Comparison of ENCODE assay signal across 13 cellular contexts in genomic region chr14:22546722-22547071, GRCh38. TPM values are rescaled to one million over a fixed set of nuclear protein-coding genes. Genes with fewer than 3 reads are reported as not detected.
A peak's percentile ranks its signal among the peaks of the same experiment; 100 is the strongest.
DNase-seq lines count a peak whose midpoint lies in the region; ATAC-seq, FAIRE-seq and TF ChIP-seq lines count a peak whose summit lies in the region.
"Had no signal": no experiment of that assay in that cellular context is flagged by ENCODE, and none has a peak within 500 bp of the region (broad histone marks: within the 10 kb centered on the region; RNA-seq: fewer than 3 reads in every experiment).

No MANE protein-coding gene starts in this region.

- TF ChIP-seq POLR2A in spleen (IDR thresholded peaks at IDR 0.05) = no peak

- DNase-seq in T-helper 2 cell treated with Interferon-gamma antibody and Interleukin-4, amounts not matched to agents 5 μg/mL and 100 μg/mL, for 36 hours (ENCODE audit: low spot score) = no peak
- DNase-seq in T-helper 2 cell = no peak
- no peak for DNase-seq in T-helper 17 cell
- DNase-seq in foreskin keratinocyte = peak in 1 of 2 donors; percentile 53
- no peak for DNase-seq in spleen
- no peak for DNase-seq in urothelium cell line (ENCODE audit: low spot score)
- no peak for DNase-seq in HEK293T (ENCODE audit: extremely low spot score)
- DNase-seq: activated CD4-positive, alpha-beta T cell treated with anti-CD3 and anti-CD28 coated beads for 4 hours; DND-41; right lobe of liver had no signal

- TF ChIP-seq CTCF in foreskin keratinocyte (conservative IDR thresholded peaks at IDR 0.05) (no peak), spleen (IDR thresholded peaks at IDR 0.05 in 8 of 11, conservative IDR thresholded peaks at IDR 0.05 in 3 of 11) (no peak)

- no peak for ATAC-seq in T-helper 17 cell
- ATAC-seq in foreskin keratinocyte = peak; percentile 32
- no peak for ATAC-seq in GM19328 (IDR thresholded peaks at IDR 0.05; ENCODE audit: unreplicated experiment)

- H3K36me3 Mint-ChIP-seq in T-helper 2 cell treated with Interferon-gamma antibody and Interleukin-4, amounts not matched to agents 5 μg/mL and 100 μg/mL, for 36 hours (ENCODE audit: low read depth) = peaks cover 93% of the 10 kb centered on the region
- peaks cover 35% of the 10 kb centered on the region for H3K36me3 Mint-ChIP-seq in T-helper 17 cell (ENCODE audit: low read depth)

- 63 to 90% (median 73%) methylated on average over 3 of the region's 3 CpGs for WGBS in spleen, 5 donors

- no peaks in the 10 kb centered on the region for H3K9me3 ChIP-seq in T-helper 17 cell (ENCODE audit: control insufficient read depth, low read length, poor library complexity, severe bottlenecking)
- no peaks in the 10 kb centered on the region for H3K9me3 ChIP-seq in spleen
- H3K9me3 ChIP-seq: right lobe of liver had no signal

- H3K4me3 ChIP-seq in spleen = peak overlapping the region in 1 of 8 donors; percentile 50
- H3K4me3 ChIP-seq: lung, right lobe of liver had no signal

- CTCF ChIA-PET in HEK293T (lab: Yijun Ruan, JAX) = no interaction called here

- H3K27ac Mint-ChIP-seq in T-helper 2 cell treated with Interferon-gamma antibody and Interleukin-4, amounts not matched to agents 5 μg/mL and 100 μg/mL, for 36 hours = peak overlapping the region; percentile 96
- peak overlapping the region; percentile 100 for H3K27ac Mint-ChIP-seq in T-helper 17 cell

- H3K27ac ChIP-seq in foreskin keratinocyte = no peak overlapping the region
- peak overlapping the region; percentile 50 to 96 (median 84) for H3K27ac ChIP-seq in spleen
- H3K27ac ChIP-seq: right lobe of liver, RWPE1 had no signal

- H3K9me3 Mint-ChIP-seq in T-helper 2 cell treated with Interferon-gamma antibody and Interleukin-4, amounts not matched to agents 5 μg/mL and 100 μg/mL, for 36 hours = no peaks in the 10 kb centered on the region

- peaks cover 92% of the 10 kb centered on the region for H3K4me1 Mint-ChIP-seq in T-helper 2 cell treated with Interferon-gamma antibody and Interleukin-4, amounts not matched to agents 5 μg/mL and 100 μg/mL, for 36 hours (ENCODE audit: low read depth)
- H3K4me1 Mint-ChIP-seq in T-helper 17 cell = peaks cover 92% of the 10 kb centered on the region

- H3K4me3 Mint-ChIP-seq in T-helper 2 cell treated with Interferon-gamma antibody and Interleukin-4, amounts not matched to agents 5 μg/mL and 100 μg/mL, for 36 hours = peak overlapping the region; percentile 72
- peak overlapping the region; percentile 94 for H3K4me3 Mint-ChIP-seq in T-helper 17 cell

- no peaks in the 10 kb centered on the region for H3K27me3 Mint-ChIP-seq in T-helper 2 cell treated with Interferon-gamma antibody and Interleukin-4, amounts not matched to agents 5 μg/mL and 100 μg/mL, for 36 hours (ENCODE audit: low read depth)
- no peaks in the 10 kb centered on the region for H3K27me3 Mint-ChIP-seq in T-helper 17 cell

- peaks cover 0 to 24% (median 0%) of the 10 kb centered on the region in 6 donors for H3K36me3 ChIP-seq in spleen
- H3K36me3 ChIP-seq: right lobe of liver had no signal

- POLR2A ChIA-PET in HEK293T (lab: Yijun Ruan, JAX) = no interaction called here

- H3K4me1 ChIP-seq in foreskin keratinocyte (peaks cover 25% of the 10 kb centered on the region), spleen (peaks cover 48 to 97% (median 83%) of the 10 kb centered on the region in 6 donors)
- H3K4me1 ChIP-seq: right lobe of liver had no signal

- FAIRE-seq in urothelium cell line (lab: Jason Lieb, UNC) = no peak

- intact Hi-C loops in spleen (cut with DNase I; ENCODE audit: low total_unique reads) = no loop called here

- H3K27me3 ChIP-seq in foreskin keratinocyte (no peaks in the 10 kb centered on the region), spleen (replicated peaks in 1 of 7) (no peaks in the 10 kb centered on the region)
- H3K27me3 ChIP-seq: right lobe of liver had no signal

TF ChIP-seq in HEK293T, 16 proteins besides CTCF, POLR2A, EP300 and RAD21:
- TF ChIP-seq PKNOX1 (IDR thresholded peaks at IDR 0.05) (no peak), CTBP1 (IDR thresholded peaks at IDR 0.05; ENCODE audit: borderline replicate concordance) (no peak), NFRKB (IDR thresholded peaks at IDR 0.05) (no peak), TARDBP (IDR thresholded peaks at IDR 0.05) (no peak), LEF1 (IDR thresholded peaks at IDR 0.05; ENCODE audit: borderline replicate concordance) (no peak), ELF4 (IDR thresholded peaks at IDR 0.05) (no peak), ARNT (IDR thresholded peaks at IDR 0.05) (no peak), FOXA1 (IDR thresholded peaks at IDR 0.05) (no peak), SUZ12 (IDR thresholded peaks at IDR 0.05) (no peak), FOXK2 (IDR thresholded peaks at IDR 0.05) (no peak), ZNF384 (IDR thresholded peaks at IDR 0.05) (no peak), BHLHE40 (IDR thresholded peaks at IDR 0.05; ENCODE audit: borderline replicate concordance) (no peak), L3MBTL2 (conservative IDR thresholded peaks at IDR 0.05) (no peak), HDGF (IDR thresholded peaks at IDR 0.05; ENCODE audit: borderline replicate concordance) (no peak), SP1 (IDR thresholded peaks at IDR 0.05) (no peak), FOXM1 (IDR thresholded peaks at IDR 0.05; ENCODE audit: borderline replicate concordance) (no peak)

RNA-seq across cellular contexts. Expression of gene DAD1, which starts 42.3 kb away (rescaled TPM):
- total RNA-seq in T-helper 17 cell (10 to 100 TPM; 95.4 to 96.0 TPM), foreskin keratinocyte (211 and 266 TPM in 2 replicates), spleen (100 to 1,000 TPM; 107 to 176 (median 123) TPM)
- polyA plus RNA-seq in foreskin keratinocyte (303 and 367 TPM in 2 replicates), spleen (100 to 1,000 TPM; 102 to 165 (median 147) TPM)

RNA-seq across cellular contexts. Expression of gene ABHD4, which starts 51.4 kb away (rescaled TPM):
- total RNA-seq in T-helper 17 cell = 10 to 100 TPM; 12.3 to 19.0 TPM
- 7.4 and 8.2 TPM in 2 replicates for total RNA-seq in foreskin keratinocyte
- 12.7 and 12.8 TPM in 2 replicates for polyA plus RNA-seq in foreskin keratinocyte
- total RNA-seq in spleen = 10 to 100 TPM; 12.0 to 32.8 (median 24.9) TPM
- 1 to 10 TPM; 7.2 to 8.6 (median 7.9) TPM for polyA plus RNA-seq in spleen
